In genomic region chr7:133735222-133735621, GRCh38 we compare ENCODE assay signal across 18 cellular contexts.
DNase-seq lines count a peak whose midpoint lies in the region; ATAC-seq and TF ChIP-seq lines count a peak whose summit lies in the region.
"Had no signal": no experiment of that assay in that cellular context is flagged by ENCODE, and none has a peak within 500 bp of the region (broad histone marks: within the 10 kb centered on the region; RNA-seq: fewer than 3 reads in every experiment).

No MANE protein-coding gene starts in this region.

- no peak overlapping the region for H3K4me2 ChIP-seq in GM23248 (ENCODE audit: unreplicated experiment)
- H3K4me2 ChIP-seq: KMS-11 had no signal

- no peaks in the 10 kb centered on the region for H3K79me2 ChIP-seq in GM23248 (ENCODE audit: insufficient read depth)

- H3F3A ChIP-seq in GM23248 (ENCODE audit: insufficient read depth): no peaks in the 10 kb centered on the region

- in situ Hi-C loops in GM23248 (cut with MboI): no loop called here

- no peaks in the 10 kb centered on the region for H3K27me3 ChIP-seq in GM23248 (replicated peaks; ENCODE audit: insufficient read depth)
- H3K27me3 ChIP-seq: BE2C had no signal

- no peak overlapping the region for H2AFZ ChIP-seq in GM23248

- H3K9me2 ChIP-seq in GM23248 (ENCODE audit: insufficient read depth): no peaks in the 10 kb centered on the region; the same call in 1 of the 2 replicates

- H3K9ac ChIP-seq in GM23248: no peak overlapping the region
- H3K9ac ChIP-seq: KMS-11 had no signal

- H3K4me1 ChIP-seq in GM23248 (ENCODE audit: insufficient read depth): no peaks in the 10 kb centered on the region

- 90 to 100% methylated on average over 1 of the region's 1 CpG for WGBS in GM23248 (ENCODE audit: low coverage in 1 of 2, low lambda C conversion rate in 2 of 2, missing lambda C conversion rate in 2 of 2), 2 experiments

- no peaks in the 10 kb centered on the region for H3K36me3 ChIP-seq in GM23248 (ENCODE audit: low read depth)
- H3K36me3 ChIP-seq: BE2C had no signal

- no peak overlapping the region for H3K27ac ChIP-seq in GM23248
- H3K27ac ChIP-seq: KMS-11 had no signal

- no peaks in the 10 kb centered on the region for H3K9me3 ChIP-seq in GM23248 (ENCODE audit: low read depth)
- H3K9me3 ChIP-seq: BE2C had no signal

- no peaks in the 10 kb centered on the region for H4K20me1 ChIP-seq in GM23248 (ENCODE audit: insufficient read depth)

- DNase-seq in GM23248 (peak; percentile 37), amniotic epithelial cell (ENCODE audit: low read depth) (peak; percentile 35), fibroblast of mammary gland (ENCODE audit: low read depth) (peak; percentile 38), renal cortical epithelial cell (ENCODE audit: low read depth) (peak; percentile 10), SHP77 treated with DMSO at 0.1 percent for 48 hours (lab: John Stamatoyannopoulos, UW) (no peak)
- DNase-seq: BE2C; CD4-positive, alpha-beta memory T cell; DMS79; GF-D8; HFFc6; NCI-H1417; NCI-H2029 treated with DMSO at 0.1 percent for 48 hours; NCI-H524 treated with DMSO at 0.1 percent for 48 hours; NK-92 treated with Interleukin-12 subunit alpha and Interleukin-12 subunit beta, amount 100 ng/mL, for 24 hours had no signal

- ATAC-seq in GM18502 (IDR thresholded peaks at IDR 0.05; ENCODE audit: poor library complexity, unreplicated experiment) (no peak), HG02852 (IDR thresholded peaks at IDR 0.05; ENCODE audit: unreplicated experiment) (no peak)
- ATAC-seq: SK-N-SH treated with all-trans-retinoic acid at 6 μM for 48 hours had no signal

- H3K4me3 ChIP-seq in GM23248 (no peak overlapping the region), fibroblast of mammary gland (ENCODE audit: control insufficient read depth, low read depth, low read length) (no peak overlapping the region)

- TF ChIP-seq CTCF in fibroblast of mammary gland (conservative IDR thresholded peaks at IDR 0.05; ENCODE audit: control insufficient read depth, insufficient read depth, low read depth, low read length): no peak
